Comparison of ENCODE assay signal across 8 cellular contexts in the genomic region with DNA sequence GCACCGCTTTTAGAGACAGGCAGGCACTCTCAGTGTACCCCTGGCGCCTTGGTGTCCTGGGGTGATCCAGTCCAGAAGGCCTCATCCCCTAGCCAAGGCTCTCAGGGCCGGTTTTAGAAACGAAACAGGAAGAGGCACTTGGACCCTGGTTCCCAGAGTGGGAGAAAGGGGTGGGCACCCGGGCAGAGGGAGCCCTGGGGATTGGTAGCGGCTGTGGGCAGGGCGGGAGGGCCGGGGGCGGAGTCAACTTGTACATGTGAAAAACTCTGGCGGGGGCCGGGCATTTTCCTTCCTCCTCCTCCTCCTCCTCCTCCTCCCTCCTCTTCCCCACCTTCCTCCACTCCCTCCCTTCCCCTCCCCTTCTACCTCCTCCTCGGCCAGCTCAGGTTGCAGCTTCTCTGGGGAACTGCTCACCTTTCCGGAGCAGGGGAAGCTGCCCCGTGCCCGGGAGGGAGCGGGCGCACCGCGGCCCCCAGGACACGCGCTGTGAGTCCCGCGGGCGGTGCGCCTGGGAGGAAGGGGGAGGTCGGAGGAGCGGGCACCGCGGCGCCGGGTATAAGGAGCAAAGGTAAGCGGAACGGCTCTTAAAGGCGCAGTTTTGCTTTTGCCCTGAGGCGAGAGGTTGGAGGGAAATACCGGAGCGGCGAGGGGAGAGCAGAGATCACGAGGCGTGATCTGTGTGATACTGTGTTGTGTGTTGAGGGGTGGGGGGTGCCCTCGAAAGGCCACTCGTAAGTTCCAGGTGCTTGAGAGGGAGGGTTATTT. TPM values are rescaled to one million over a fixed set of nuclear protein-coding genes. Genes with fewer than 3 reads are reported as not detected.
DNase-seq lines count a peak whose midpoint lies in the region; ATAC-seq, FAIRE-seq and TF ChIP-seq lines count a peak whose summit lies in the region.

A gene (plus strand): TSS at position 359 of the 765 bp plus-strand sequence. CDS start 18,499 bp downstream, outside the sequence.

- intact Hi-C loops in kidney (cut with DNase I), result no loop called here

- H3K9ac ChIP-seq in kidney (ENCODE audit: low read length in 2 of 2) (peak within 1 kb of the TSS; percentile 92 to 95), smooth muscle cell (ENCODE audit: low read depth) (peak within 1 kb of the TSS; percentile 47)

- DNase-seq in DMS153 (lab: John Stamatoyannopoulos, UW) (peak; percentile 90), NCI-H1092 treated with DMSO at 0.1 percent for 48 hours (lab: John Stamatoyannopoulos, UW) (peak; percentile 86), T-helper 17 cell (peak in 1 of 3 donors; percentile 26), cardiac fibroblast (ENCODE audit: low read depth in 2 of 2) (peak in 1 of 2 donors; percentile 64), kidney (peak; percentile 97), smooth muscle cell (lab: John Stamatoyannopoulos, UW; ENCODE audit: unreplicated experiment) (peak; percentile 17)

- FAIRE-seq in kidney (lab: Jason Lieb, UNC), result no peak

- H3K9me3 ChIP-seq in T-helper 17 cell (ENCODE audit: control insufficient read depth, low read length, poor library complexity, severe bottlenecking) (no peaks in the 10 kb centered on the region), kidney (ENCODE audit: control insufficient read depth in 1 of 2, low read length in 2 of 2) (no peaks in the 10 kb centered on the region), smooth muscle cell (replicated peaks; ENCODE audit: low read depth) (no peaks in the 10 kb centered on the region)

- H3K36me3 ChIP-seq in kidney (ENCODE audit: control insufficient read depth in 1 of 2, insufficient read depth in 2 of 2, low read length in 2 of 2), result no peaks in the 10 kb centered on the region
- H3K36me3 ChIP-seq in smooth muscle cell (ENCODE audit: low read depth), result no peaks in the 10 kb centered on the region

- WGBS in smooth muscle cell (ENCODE audit: low lambda C conversion rate), result 4% methylated on average over 30 of the region's 42 CpGs

- peak; percentile 82 for ATAC-seq in T-helper 17 cell
- no peak for ATAC-seq in GM19324 (IDR thresholded peaks at IDR 0.05; ENCODE audit: low FRiP score, unreplicated experiment)
- no peak for ATAC-seq in GM18858 (IDR thresholded peaks at IDR 0.05; ENCODE audit: unreplicated experiment)

- H3F3A ChIP-seq in smooth muscle cell (ENCODE audit: low read depth), result no peaks in the 10 kb centered on the region

- no peaks in the 10 kb centered on the region for H3K36me3 Mint-ChIP-seq in T-helper 17 cell (ENCODE audit: low read depth)

- H3K4me2 ChIP-seq in smooth muscle cell, result peak within 1 kb of the TSS; percentile 99

- H3K4me1 ChIP-seq in kidney (ENCODE audit: control insufficient read depth in 1 of 2, insufficient read depth in 1 of 2, low read depth in 1 of 2, low read length in 2 of 2) (peaks cover 18 to 23% of the 10 kb centered on the region in 2 donors), smooth muscle cell (ENCODE audit: low read depth) (peaks cover 5% of the 10 kb centered on the region)

- H3K4me1 Mint-ChIP-seq in T-helper 17 cell, result peaks cover 8% of the 10 kb centered on the region

- no peaks in the 10 kb centered on the region for H3K27me3 Mint-ChIP-seq in T-helper 17 cell

- no peaks in the 10 kb centered on the region for H3K27me3 ChIP-seq in smooth muscle cell (ENCODE audit: low read depth)

- H3K4me3 ChIP-seq in cardiac fibroblast (replicated peaks in 1 of 2; ENCODE audit: low read depth in 2 of 2, low read length in 2 of 2), result peak within 1 kb of the TSS; percentile 37 to 53
- H3K4me3 ChIP-seq in kidney (ENCODE audit: low read length in 2 of 2), result peak within 1 kb of the TSS; percentile 75 to 90
- peak within 1 kb of the TSS; percentile 81 for H3K4me3 ChIP-seq in smooth muscle cell

- H3K27ac Mint-ChIP-seq in T-helper 17 cell, result peak within 1 kb of the TSS; percentile 43

- peak within 1 kb of the TSS; percentile 97 for H2AFZ ChIP-seq in smooth muscle cell (ENCODE audit: low read depth)

- peak within 1 kb of the TSS; percentile 89 for H3K4me3 Mint-ChIP-seq in T-helper 17 cell

- H3K27ac ChIP-seq in kidney (ENCODE audit: low read depth in 2 of 2, low read length in 2 of 2) (peak within 1 kb of the TSS; percentile 83 to 85), smooth muscle cell (ENCODE audit: low read depth) (no peak within 1 kb of the TSS)

- peaks cover 3% of the 10 kb centered on the region for H4K20me1 ChIP-seq in smooth muscle cell (ENCODE audit: low read depth)

- TF ChIP-seq CTCF in cardiac fibroblast (IDR thresholded peaks at IDR 0.05; ENCODE audit: low read depth, low read length), result no peak
- no peak for TF ChIP-seq CTCF in kidney (IDR thresholded peaks at IDR 0.05; ENCODE audit: borderline replicate concordance, extremely low read depth, insufficient read depth)
- no peak for TF ChIP-seq CTCF in smooth muscle cell (IDR thresholded peaks at IDR 0.05; ENCODE audit: borderline replicate concordance, insufficient read depth, poor library complexity, severe bottlenecking)

- no peaks in the 10 kb centered on the region for H3K79me2 ChIP-seq in smooth muscle cell (ENCODE audit: low read depth)

RNA-seq across cellular contexts. Expression of the gene that starts here (rescaled TPM):
- total RNA-seq in T-helper 17 cell, result 1 to 10 TPM in 1 of 2 donors, under 1 TPM in 1; 0.94 to 1.7 TPM
- total RNA-seq in kidney, result 25.7 TPM
- polyA plus RNA-seq in kidney (ENCODE audit: insufficient read depth, low read depth, low replicate concordance), result 36.3 TPM
- 3.5 and 6.1 TPM in 2 replicates for total RNA-seq in smooth muscle cell
- polyA plus RNA-seq in smooth muscle cell, result 6.1 and 10.0 TPM in 2 replicates
